Comparison of ENCODE assay signal across 8 cellular contexts in genomic region chr17:59366040-59366757, GRCh38. TPM values are rescaled to one million over a fixed set of nuclear protein-coding genes. Genes with fewer than 3 reads are reported as not detected.
DNase-seq lines count a peak whose midpoint lies in the region; ATAC-seq and TF ChIP-seq lines count a peak whose summit lies in the region.

No MANE protein-coding gene starts in this region.

- no peak overlapping the region for H3K4me3 ChIP-seq in WERI-Rb-1 (ENCODE audit: low read depth, low read length)
- H3K4me3 ChIP-seq in stomach smooth muscle (ENCODE audit: low read length in 2 of 2), result peak overlapping the region; percentile 2 to 61

- peaks cover 84% of the 10 kb centered on the region for H3K4me1 ChIP-seq in stomach smooth muscle (ENCODE audit: control insufficient read depth, insufficient read depth, low read length)

- TF ChIP-seq CTCF in WERI-Rb-1 (IDR thresholded peaks at IDR 0.05; ENCODE audit: low read depth, low read length), result peak; percentile 31; the same call in 1 of the 2 replicates
- no peak for TF ChIP-seq CTCF in HFFc6 (IDR thresholded peaks at IDR 0.05)

- CTCF ChIA-PET in activated CD4-positive, alpha-beta T cell treated with anti-CD3 and anti-CD28 coated beads, Interleukin-2, amount 10 ng/mL, durations not matched to agents 7 days and 5 days (lab: Charles Lee), result interaction anchor here (1.0 to 1.8 kb wide), 9 partner anchors 13 to 57 kb away, joined by 3 to 6 read pairs (median 4); no protein-coding TSS in a partner anchor

- no peak for DNase-seq in activated CD4-positive, alpha-beta T cell treated with anti-CD3 and anti-CD28 coated beads, Interleukin-2, amount 10 ng/mL, durations not matched to agents 7 days and 5 days
- no peak for DNase-seq in activated CD4-positive, alpha-beta T cell treated with anti-CD3 and anti-CD28 coated beads for 48 hours
- peak; percentile 46 for DNase-seq in WERI-Rb-1
- peak; percentile 90 for DNase-seq in iPS-NIHi7 (ENCODE audit: extremely low spot score)
- DNase-seq in HFFc6, result no peak
- no peak for DNase-seq in RKO (ENCODE audit: low spot score)

- ATAC-seq in HG02588 (IDR thresholded peaks at IDR 0.05; ENCODE audit: unreplicated experiment), result no peak

- H3K27ac ChIP-seq in WERI-Rb-1 (peak overlapping the region; percentile 97), stomach smooth muscle (ENCODE audit: low read length) (peak overlapping the region; percentile 94)

- H3K27me3 ChIP-seq in WERI-Rb-1 (ENCODE audit: insufficient read depth, low read depth, severe bottlenecking) (no peaks in the 10 kb centered on the region), stomach smooth muscle (ENCODE audit: control insufficient read depth in 1 of 2, insufficient read depth in 2 of 2, low read length in 2 of 2) (no peaks in the 10 kb centered on the region)

- no peaks in the 10 kb centered on the region for H3K27me3 Mint-ChIP-seq in activated CD4-positive, alpha-beta T cell treated with anti-CD3 and anti-CD28 coated beads, Interleukin-2, amount 10 ng/mL, durations not matched to agents 7 days and 5 days
- H3K27me3 Mint-ChIP-seq in HFFc6 (ENCODE audit: insufficient read depth), result no peaks in the 10 kb centered on the region

- peak overlapping the region; percentile 50 to 72 for H3K9ac ChIP-seq in stomach smooth muscle (ENCODE audit: low read length in 2 of 2)

- H3K36me3 Mint-ChIP-seq in activated CD4-positive, alpha-beta T cell treated with anti-CD3 and anti-CD28 coated beads, Interleukin-2, amount 10 ng/mL, durations not matched to agents 7 days and 5 days (ENCODE audit: low read depth), result peaks cover 22% of the 10 kb centered on the region
- H3K36me3 Mint-ChIP-seq in HFFc6 (ENCODE audit: low read depth), result 0 out of 2 replicates have a peak, but pooled peaks cover 4% of the 10 kb centered on the region

- no peaks in the 10 kb centered on the region for H3K36me3 ChIP-seq in WERI-Rb-1
- H3K36me3 ChIP-seq in stomach smooth muscle (ENCODE audit: control insufficient read depth in 2 of 2, insufficient read depth in 2 of 2, low read length in 2 of 2), result no peaks in the 10 kb centered on the region

- H3K9me3 Mint-ChIP-seq in activated CD4-positive, alpha-beta T cell treated with anti-CD3 and anti-CD28 coated beads, Interleukin-2, amount 10 ng/mL, durations not matched to agents 7 days and 5 days, result no peaks in the 10 kb centered on the region
- H3K9me3 Mint-ChIP-seq in HFFc6, result no peaks in the 10 kb centered on the region

- H3K9me3 ChIP-seq in WERI-Rb-1 (ENCODE audit: severe bottlenecking) (no peaks in the 10 kb centered on the region), stomach smooth muscle (ENCODE audit: control insufficient read depth in 2 of 2, low read length in 2 of 2) (no peaks in the 10 kb centered on the region)

- H3K27ac Mint-ChIP-seq in activated CD4-positive, alpha-beta T cell treated with anti-CD3 and anti-CD28 coated beads, Interleukin-2, amount 10 ng/mL, durations not matched to agents 7 days and 5 days, result peak overlapping the region; percentile 93
- H3K27ac Mint-ChIP-seq in HFFc6, result no peak overlapping the region; the same call in 1 of the 2 replicates

- H3K4me3 Mint-ChIP-seq in activated CD4-positive, alpha-beta T cell treated with anti-CD3 and anti-CD28 coated beads, Interleukin-2, amount 10 ng/mL, durations not matched to agents 7 days and 5 days, result no peak overlapping the region
- H3K4me3 Mint-ChIP-seq in HFFc6, result no peak overlapping the region

- peaks cover 71% of the 10 kb centered on the region for H3K4me1 Mint-ChIP-seq in activated CD4-positive, alpha-beta T cell treated with anti-CD3 and anti-CD28 coated beads, Interleukin-2, amount 10 ng/mL, durations not matched to agents 7 days and 5 days
- H3K4me1 Mint-ChIP-seq in HFFc6 (ENCODE audit: low read depth), result peaks cover 67% of the 10 kb centered on the region

- POLR2A ChIA-PET in activated CD4-positive, alpha-beta T cell treated with anti-CD3 and anti-CD28 coated beads, Interleukin-2, amount 10 ng/mL, durations not matched to agents 7 days and 5 days (lab: Charles Lee), result no interaction called here

RNA-seq across cellular contexts. Expression of gene YPEL2, which starts 34.7 kb away (rescaled TPM):
- total RNA-seq in activated CD4-positive, alpha-beta T cell treated with anti-CD3 and anti-CD28 coated beads, Interleukin-2, amount 10 ng/mL, durations not matched to agents 7 days and 5 days, result 10 to 100 TPM in 1 of 2 experiments, 1 to 10 TPM in 1; 9.4 to 13.2 TPM
- 1 to 10 TPM; 2.9 to 8.8 (median 4.6) TPM for total RNA-seq in HFFc6 (2021; fragmentation: NEBNext Ultra II Directional; extraction: Animal tissue kit (Norgen Biotek cat#: 25700))

Comparison
In these comparisons a context has a peak if more than half of its experiments do, and no peak if none do; other contexts are left out.
1. DNase-seq: peak in WERI-Rb-1 (single experiment) and iPS-NIHi7 (single experiment); none in activated CD4-positive, alpha-beta T cell treated with anti-CD3 and anti-CD28 coated beads, Interleukin-2, amount 10 ng/mL, durations not matched to agents 7 days and 5 days (single experiment), activated CD4-positive, alpha-beta T cell treated with anti-CD3 and anti-CD28 coated beads for 48 hours (single experiment), HFFc6 (single experiment) and RKO (single experiment).